ENCODE assay signal across 11 cellular contexts in genomic region chr6:88987922-88988321, GRCh38.
"Had no signal": no experiment of that assay in that cellular context is flagged by ENCODE, and none has a peak within 500 bp of the region (broad histone marks: within the 10 kb centered on the region; RNA-seq: fewer than 3 reads in every experiment).

No MANE protein-coding gene starts in this region.

- H3K9ac ChIP-seq: GM23248 had no signal

- H3K4me2 ChIP-seq: GM23338 had no signal

- FAIRE-seq: H1, H54 had no signal

- H3K36me3 ChIP-seq: HAP-1 had no signal

- H3K27ac ChIP-seq: GM23248 had no signal

- H3K9me3 ChIP-seq: HAP-1 had no signal

- H2AFZ ChIP-seq: GM23248, GM23338 had no signal

- H3K4me3 ChIP-seq: GM23248, GM23338, HAP-1 had no signal

- DNase-seq: GM23248, GOT3, H7, H9, HCEC 1CT, HFFc6 had no signal

- ATAC-seq: GM23338, HCT116 had no signal

- H3K4me1 ChIP-seq: HAP-1 had no signal
